19 cellular contexts compared by ENCODE assay signal in the genomic region with DNA sequence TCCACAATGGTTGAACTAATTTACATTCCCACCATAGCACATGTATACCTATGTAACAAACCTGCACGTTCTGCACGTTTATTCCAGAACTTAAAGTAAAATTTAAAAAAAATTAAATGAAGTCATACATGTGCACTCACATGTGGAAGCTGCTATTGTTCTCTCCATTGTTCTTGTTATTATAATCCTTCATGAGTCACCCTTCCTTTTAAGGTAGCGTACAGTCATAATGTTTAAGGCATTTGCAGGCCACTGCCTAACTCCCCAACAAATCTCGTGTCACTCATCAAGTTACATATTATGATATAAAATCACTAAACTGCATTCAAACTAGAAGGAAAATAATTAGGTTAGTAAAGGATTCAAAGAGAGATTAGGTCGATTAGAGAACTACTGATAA.
DNase-seq lines count a peak whose midpoint lies in the region; ATAC-seq and TF ChIP-seq lines count a peak whose summit lies in the region.
"Had no signal": no experiment of that assay in that cellular context is flagged by ENCODE, and none has a peak within 500 bp of the region (broad histone marks: within the 10 kb centered on the region; RNA-seq: fewer than 3 reads in every experiment).

No MANE protein-coding gene starts in this region.

- in situ Hi-C loops in mammary epithelial cell (cut with MboI; ENCODE audit: low sequenced_read_pairs in 2 of 2) = loop anchor here in 1 of 2 donors (25.0 kb wide), 1 partner anchor 141 kb away; no protein-coding TSS in a partner anchor

- no peaks in the 10 kb centered on the region for H3K27me3 Mint-ChIP-seq in effector memory CD8-positive, alpha-beta T cell
- H3K27me3 Mint-ChIP-seq: activated CD4-positive, alpha-beta memory T cell treated with anti-CD3 and anti-CD28 coated beads, Interleukin-2, amount 10 ng/mL, durations not matched to agents 7 days and 5 days; CD4-positive, CD25-positive, alpha-beta regulatory T cell had no signal

- CTCF ChIA-PET in mammary epithelial cell (lab: Charles Lee; ENCODE audit: low non-redundant PET) = no interaction called here

- H3K4me1 ChIP-seq in mammary epithelial cell (ENCODE audit: insufficient read depth, low read length) (no peaks in the 10 kb centered on the region), prostate gland (replicated peaks) (no peaks in the 10 kb centered on the region), left lung (no peaks in the 10 kb centered on the region)

- no peak overlapping the region for H3K4me3 ChIP-seq in mammary epithelial cell (replicated peaks in 1 of 3; ENCODE audit: insufficient read depth in 1 of 3, low read depth in 2 of 3, low read length in 3 of 3)
- no peak overlapping the region for H3K4me3 ChIP-seq in prostate gland
- no peak overlapping the region for H3K4me3 ChIP-seq in left lung
- H3K4me3 ChIP-seq: adrenal gland, mucosa of descending colon had no signal

- intact Hi-C loops in mammary epithelial cell (cut with micrococcal nuclease) (no loop called here), prostate gland (cut with DNase I) (loop anchor here (10.0 kb wide), 1 partner anchor 1054 kb away; no protein-coding TSS in a partner anchor), left lung (cut with DNase I) (no loop called here)

- peaks cover 38% of the 10 kb centered on the region for H3K36me3 ChIP-seq in mammary epithelial cell (ENCODE audit: insufficient read depth, low read length)
- H3K36me3 ChIP-seq in prostate gland = no peaks in the 10 kb centered on the region
- H3K36me3 ChIP-seq in left lung = peaks cover 0 to 4% of the 10 kb centered on the region in 2 donors
- H3K36me3 ChIP-seq: adrenal gland had no signal

- no peak overlapping the region for H3K27ac Mint-ChIP-seq in effector memory CD8-positive, alpha-beta T cell
- H3K27ac Mint-ChIP-seq: activated CD4-positive, alpha-beta memory T cell treated with anti-CD3 and anti-CD28 coated beads, Interleukin-2, amount 10 ng/mL, durations not matched to agents 7 days and 5 days; activated T-helper 2 cell treated with anti-CD3 and anti-CD28 coated beads, Interferon-gamma antibody, Interleukin-2, Interleukin-4, amounts not matched to agents 10 μg/mL and 5 μg/mL and 100 μg/mL, durations not matched to agents 14 hours and 24 hours and 36 hours; CD4-positive, CD25-positive, alpha-beta regulatory T cell had no signal

- H3K36me3 Mint-ChIP-seq in effector memory CD8-positive, alpha-beta T cell (ENCODE audit: insufficient read depth) = peaks cover 3% of the 10 kb centered on the region
- H3K36me3 Mint-ChIP-seq: CD4-positive, CD25-positive, alpha-beta regulatory T cell had no signal

- no peaks in the 10 kb centered on the region for H3K4me1 Mint-ChIP-seq in effector memory CD8-positive, alpha-beta T cell (ENCODE audit: low read depth in 2 of 2)
- H3K4me1 Mint-ChIP-seq: activated CD4-positive, alpha-beta memory T cell treated with anti-CD3 and anti-CD28 coated beads, Interleukin-2, amount 10 ng/mL, durations not matched to agents 7 days and 5 days; CD4-positive, CD25-positive, alpha-beta regulatory T cell had no signal

- dilution Hi-C loops in mammary epithelial cell (cut with HindIII; ENCODE audit: low sequenced_read_pairs) = no loop called here

- H3K4me2 ChIP-seq in mammary epithelial cell (ENCODE audit: insufficient read depth, low read depth, low read length) = no peak overlapping the region

- peak; percentile 3 for DNase-seq in DMS53 (lab: John Stamatoyannopoulos, UW)
- DNase-seq in DMS53 treated with DMSO at 0.1 percent for 48 hours (lab: John Stamatoyannopoulos, UW; ENCODE audit: unreplicated experiment) = no peak
- peak; percentile 23 for DNase-seq in mammary epithelial cell
- DNase-seq in kidney tubule cell (ENCODE audit: low spot score) = peak; percentile 37
- no peak for DNase-seq in prostate gland (ENCODE audit: low spot score)
- no peak for DNase-seq in left lung
- no peak for DNase-seq in effector memory CD8-positive, alpha-beta T cell
- DNase-seq: activated CD4-positive, alpha-beta memory T cell treated with anti-CD3 and anti-CD28 coated beads, Interleukin-2, amount 10 ng/mL, durations not matched to agents 7 days and 5 days; adrenal gland; CD4-positive, CD25-positive, alpha-beta regulatory T cell; hypothalamus; Kasumi-1; left cardiac atrium; mucosa of descending colon; NCI-H187 treated with DMSO at 0.1 percent for 48 hours; trophoblast cell had no signal

- no peak for TF ChIP-seq POLR2A in prostate gland (IDR thresholded peaks at IDR 0.05)

- no peak overlapping the region for H3K27ac ChIP-seq in mammary epithelial cell (ENCODE audit: insufficient read depth, low read depth, low read length)
- H3K27ac ChIP-seq in prostate gland = no peak overlapping the region
- H3K27ac ChIP-seq in left lung = no peak overlapping the region
- H3K27ac ChIP-seq: 22Rv1, adrenal gland had no signal

- TF ChIP-seq CTCF in mammary epithelial cell (conservative IDR thresholded peaks at IDR 0.05 in 1 of 2, IDR thresholded peaks at IDR 0.05 in 1 of 2; ENCODE audit: extremely low read depth in 1 of 2, insufficient read depth in 1 of 2, low read depth in 1 of 2, low read length in 2 of 2) (no peak), prostate gland (IDR thresholded peaks at IDR 0.05) (no peak), left lung (IDR thresholded peaks at IDR 0.05) (no peak)

- H3K9me3 Mint-ChIP-seq in effector memory CD8-positive, alpha-beta T cell = peaks cover 0 to 12% of the 10 kb centered on the region in 2 donors
- H3K9me3 Mint-ChIP-seq: activated CD4-positive, alpha-beta memory T cell treated with anti-CD3 and anti-CD28 coated beads, Interleukin-2, amount 10 ng/mL, durations not matched to agents 7 days and 5 days; activated T-helper 2 cell treated with anti-CD3 and anti-CD28 coated beads, Interferon-gamma antibody, Interleukin-2, Interleukin-4, amounts not matched to agents 10 μg/mL and 5 μg/mL and 100 μg/mL, durations not matched to agents 14 hours and 24 hours and 36 hours had no signal

- no peaks in the 10 kb centered on the region for H3K79me2 ChIP-seq in mammary epithelial cell (ENCODE audit: insufficient read depth, low read length)

- no TSS peak for BruUV-seq in mammary epithelial cell (replicated peaks; lab: Mats Ljungman, UMichigan)

- H2AFZ ChIP-seq in mammary epithelial cell (ENCODE audit: low read depth, low read length) = no peak overlapping the region

- ATAC-seq in HG03558 (IDR thresholded peaks at IDR 0.05; ENCODE audit: extremely low read depth, unreplicated experiment) (peak; percentile 60), left lung (no peak)
- ATAC-seq in effector memory CD8-positive, alpha-beta T cell (replicated peaks) = no peak
- ATAC-seq: left cardiac atrium, mucosa of descending colon had no signal

- H4K20me1 ChIP-seq in mammary epithelial cell (ENCODE audit: insufficient read depth, low read length) = no peaks in the 10 kb centered on the region

- WGBS in mammary epithelial cell (ENCODE audit: low coverage, missing lambda C conversion rate) = 94% methylated on average over 5 of the region's 5 CpGs
- WGBS in prostate gland = 83% methylated on average over 5 of the region's 5 CpGs

- H3K27me3 ChIP-seq in mammary epithelial cell (ENCODE audit: insufficient read depth, low read length) = no peaks in the 10 kb centered on the region
- no peaks in the 10 kb centered on the region for H3K27me3 ChIP-seq in prostate gland (replicated peaks; ENCODE audit: insufficient read depth)
- no peaks in the 10 kb centered on the region for H3K27me3 ChIP-seq in left lung
- H3K27me3 ChIP-seq: adrenal gland had no signal

- H3K9me3 ChIP-seq in mammary epithelial cell (replicated peaks; ENCODE audit: insufficient read depth, low read length) (no peaks in the 10 kb centered on the region), prostate gland (no peaks in the 10 kb centered on the region), left lung (no peaks in the 10 kb centered on the region)
- H3K9me3 ChIP-seq: adrenal gland, mucosa of descending colon had no signal

- no peak overlapping the region for H3K9ac ChIP-seq in mammary epithelial cell (ENCODE audit: insufficient read depth, low read length)

- no peak overlapping the region for H3K4me3 Mint-ChIP-seq in effector memory CD8-positive, alpha-beta T cell
- H3K4me3 Mint-ChIP-seq: activated CD4-positive, alpha-beta memory T cell treated with anti-CD3 and anti-CD28 coated beads, Interleukin-2, amount 10 ng/mL, durations not matched to agents 7 days and 5 days; CD4-positive, CD25-positive, alpha-beta regulatory T cell had no signal

Comparison
In these comparisons a context has a peak if more than half of its experiments do, and no peak if none do; other contexts are left out.
1. DNase-seq: peak in DMS53 (single experiment), mammary epithelial cell (single experiment) and kidney tubule cell (single experiment); none in DMS53 treated with DMSO at 0.1 percent for 48 hours (single experiment), prostate gland (single experiment), left lung (0 of 2) and effector memory CD8-positive, alpha-beta T cell (0 of 3).